Comparison of ENCODE assay signal across 8 cellular contexts in genomic region chr10:102153093-102153620, GRCh38. TPM values are rescaled to one million over a fixed set of nuclear protein-coding genes. Genes with fewer than 3 reads are reported as not detected.
A peak's percentile ranks its signal among the peaks of the same experiment; 100 is the strongest.
DNase-seq lines count a peak whose midpoint lies in the region; ATAC-seq and TF ChIP-seq lines count a peak whose summit lies in the region.

No MANE protein-coding gene starts in this region.

- H3K4me1 ChIP-seq in GM23338 (ENCODE audit: insufficient read depth) (peaks cover 14% of the 10 kb centered on the region), right cardiac atrium (ENCODE audit: control insufficient read depth, insufficient read depth, low read length) (peaks cover 2% of the 10 kb centered on the region), skeletal muscle tissue (ENCODE audit: control insufficient read depth in 3 of 3, insufficient read depth in 3 of 3, low read length in 3 of 3) (peaks cover 12 to 24% (median 13%) of the 10 kb centered on the region in 3 donors)

- H3K9me2 ChIP-seq in GM23338 (ENCODE audit: insufficient read depth): no peaks in the 10 kb centered on the region

- H4K20me1 ChIP-seq in GM23338 (replicated peaks; ENCODE audit: insufficient read depth): peaks cover 57% of the 10 kb centered on the region

- H3K9ac ChIP-seq in skeletal muscle tissue (ENCODE audit: low read depth in 1 of 3, low read length in 3 of 3): peak overlapping the region; percentile 9 to 97 (median 95)

- ATAC-seq in GM23338 (no peak), right cardiac atrium (no peak)

- peak overlapping the region; percentile 96 for H3K4me3 Mint-ChIP-seq in GM23338

- peak overlapping the region; percentile 99 for H3K27ac Mint-ChIP-seq in GM23338

- H3K4me3 ChIP-seq in GM23338 (peak overlapping the region; percentile 84), right cardiac atrium (ENCODE audit: low read length) (peak overlapping the region; percentile 84), skeletal muscle tissue (ENCODE audit: low read length in 3 of 3) (peak overlapping the region; percentile 95 to 98 (median 95))

- H3K9me3 ChIP-seq in right cardiac atrium (ENCODE audit: control insufficient read depth, low read length) (no peaks in the 10 kb centered on the region), skeletal muscle tissue (ENCODE audit: control insufficient read depth in 3 of 3, low read length in 3 of 3) (no peaks in the 10 kb centered on the region)

- peaks cover 14% of the 10 kb centered on the region for H3K27me3 Mint-ChIP-seq in GM23338 (ENCODE audit: insufficient read depth, low read depth, poor library complexity)

- no peak overlapping the region for H2AFZ ChIP-seq in GM23338

- TF ChIP-seq CTCF in GM23338 (conservative IDR thresholded peaks at IDR 0.05; ENCODE audit: low read depth in 2 of 2) (no peak), VCaP (conservative IDR thresholded peaks at IDR 0.05) (no peak)

- H3K79me2 ChIP-seq in GM23338 (replicated peaks; ENCODE audit: insufficient read depth): peaks cover 59% of the 10 kb centered on the region

- peaks cover 92% of the 10 kb centered on the region for H3K36me3 Mint-ChIP-seq in GM23338 (ENCODE audit: low read depth)

- peaks cover 49% of the 10 kb centered on the region for H3F3A ChIP-seq in GM23338 (replicated peaks; ENCODE audit: low read depth)

- H3K27ac ChIP-seq in GM23338 (ENCODE audit: low read depth) (peak overlapping the region; percentile 92), VCaP (peak overlapping the region; percentile 94), right cardiac atrium (ENCODE audit: low read length) (no peak overlapping the region), skeletal muscle tissue (ENCODE audit: low read depth, low read length) (peak overlapping the region; percentile 95)

- H3K27me3 ChIP-seq in GM23338 (ENCODE audit: insufficient read depth): no peaks in the 10 kb centered on the region
- no peaks in the 10 kb centered on the region for H3K27me3 ChIP-seq in right cardiac atrium (ENCODE audit: control insufficient read depth, insufficient read depth)
- no peaks in the 10 kb centered on the region for H3K27me3 ChIP-seq in skeletal muscle tissue (ENCODE audit: control insufficient read depth in 3 of 3, insufficient read depth in 3 of 3, low read length in 3 of 3)

- 36% methylated on average over 5 of the region's 5 CpGs for WGBS in right cardiac atrium

- DNase-seq in GM23338 (ENCODE audit: low spot score) (peak; percentile 51), right cardiac atrium (no peak), occipital lobe (lab: John Stamatoyannopoulos, UW) (no peak), GM19240 (ENCODE audit: insufficient read length, low spot score) (no peak), NCI-H1105 treated with DMSO at 0.1 percent for 48 hours (lab: John Stamatoyannopoulos, UW) (no peak)
- no peak for DNase-seq in stimulated activated CD4-positive, alpha-beta T cell treated with anti-CD3 and anti-CD28 coated beads, Interleukin-4, amount 100 ng/mL, for 4 hours

- H3K9me3 Mint-ChIP-seq in GM23338: no peaks in the 10 kb centered on the region

- H3K4me2 ChIP-seq in GM23338: peak overlapping the region; percentile 91

- peaks cover 22% of the 10 kb centered on the region for H3K4me1 Mint-ChIP-seq in GM23338

- H3K36me3 ChIP-seq in GM23338 (ENCODE audit: insufficient read depth) (peaks cover 50% of the 10 kb centered on the region), skeletal muscle tissue (ENCODE audit: control insufficient read depth in 3 of 3, insufficient read depth in 3 of 3, low read length in 3 of 3) (peaks cover 23 to 34% (median 33%) of the 10 kb centered on the region in 3 donors)

- intact Hi-C loops in right cardiac atrium (cut with DNase I): loop anchor here in 1 of 4 donors (10.0 kb wide), 1 partner anchor 72 kb away; the partner anchor contains the start of gene ELOVL3

TF ChIP-seq in GM23338, 12 proteins besides CTCF, POLR2A, EP300 and RAD21:
- TF ChIP-seq JUNB (IDR thresholded peaks at IDR 0.05; ENCODE audit: unreplicated experiment): no peak
- no peak for TF ChIP-seq STAT1 (IDR thresholded peaks at IDR 0.05; ENCODE audit: unreplicated experiment)
- TF ChIP-seq, protein P1, sequence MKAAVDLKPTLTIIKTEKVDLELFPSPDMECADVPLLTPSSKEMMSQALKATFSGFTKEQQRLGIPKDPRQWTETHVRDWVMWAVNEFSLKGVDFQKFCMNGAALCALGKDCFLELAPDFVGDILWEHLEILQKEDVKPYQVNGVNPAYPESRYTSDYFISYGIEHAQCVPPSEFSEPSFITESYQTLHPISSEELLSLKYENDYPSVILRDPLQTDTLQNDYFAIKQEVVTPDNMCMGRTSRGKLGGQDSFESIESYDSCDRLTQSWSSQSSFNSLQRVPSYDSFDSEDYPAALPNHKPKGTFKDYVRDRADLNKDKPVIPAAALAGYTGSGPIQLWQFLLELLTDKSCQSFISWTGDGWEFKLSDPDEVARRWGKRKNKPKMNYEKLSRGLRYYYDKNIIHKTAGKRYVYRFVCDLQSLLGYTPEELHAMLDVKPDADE (IDR thresholded peaks at IDR 0.05): no peak
- TF ChIP-seq EZH2 (IDR thresholded peaks at IDR 0.05; ENCODE audit: low read depth, unreplicated experiment): no peak
- no peak for TF ChIP-seq CREB1 (CRISPR knock-in tag; IDR thresholded peaks at IDR 0.05; ENCODE audit: low read depth)

RNA-seq across cellular contexts. Expression of gene NOLC1, which starts 1.0 kb away (rescaled TPM):
- 145 and 178 TPM in 2 replicates for total RNA-seq in GM23338 (2014; rRNA removed; shearing (Covaris generic))
- 118 and 126 TPM in 2 replicates for polyA plus RNA-seq in GM23338 (2016; fragmentation: Nextera tagmentation; extraction: Ambion mirVana)
- 10 to 100 TPM; 28.8 to 38.0 (median 31.7) TPM for total RNA-seq in right cardiac atrium
- 18.4 TPM for polyA plus RNA-seq in right cardiac atrium
- 26.6 TPM for total RNA-seq in skeletal muscle tissue
- total RNA-seq in occipital lobe: 32.4 TPM

RNA-seq across cellular contexts. Expression of gene PPRC1, which starts 20.3 kb away (rescaled TPM):
- 67.5 and 70.1 TPM in 2 replicates for total RNA-seq in GM23338 (2014; rRNA removed; shearing (Covaris generic))
- polyA plus RNA-seq in GM23338 (2016; fragmentation: Nextera tagmentation; extraction: Ambion mirVana) (41.1 and 43.2 TPM in 2 replicates), right cardiac atrium (11.6 TPM)
- total RNA-seq in right cardiac atrium (10 to 100 TPM; 12.7 to 28.3 (median 15.3) TPM), skeletal muscle tissue (7.3 TPM), occipital lobe (8.4 TPM)

RNA-seq across cellular contexts. Expression of gene LDB1, which starts 33.0 kb away (rescaled TPM):
- total RNA-seq in GM23338 (2014; rRNA removed; shearing (Covaris generic)): 52.9 and 69.3 TPM in 2 replicates
- 16.3 and 19.4 TPM in 2 replicates for polyA plus RNA-seq in GM23338 (2016; fragmentation: Nextera tagmentation; extraction: Ambion mirVana)
- total RNA-seq in right cardiac atrium: 10 to 100 TPM; 48.7 to 90.9 (median 70.3) TPM
- polyA plus RNA-seq in right cardiac atrium: 45.5 TPM
- total RNA-seq in skeletal muscle tissue: 29.2 TPM
- total RNA-seq in occipital lobe: 70.8 TPM
